ENCODE assay signal across 27 cellular contexts in the genomic region with DNA sequence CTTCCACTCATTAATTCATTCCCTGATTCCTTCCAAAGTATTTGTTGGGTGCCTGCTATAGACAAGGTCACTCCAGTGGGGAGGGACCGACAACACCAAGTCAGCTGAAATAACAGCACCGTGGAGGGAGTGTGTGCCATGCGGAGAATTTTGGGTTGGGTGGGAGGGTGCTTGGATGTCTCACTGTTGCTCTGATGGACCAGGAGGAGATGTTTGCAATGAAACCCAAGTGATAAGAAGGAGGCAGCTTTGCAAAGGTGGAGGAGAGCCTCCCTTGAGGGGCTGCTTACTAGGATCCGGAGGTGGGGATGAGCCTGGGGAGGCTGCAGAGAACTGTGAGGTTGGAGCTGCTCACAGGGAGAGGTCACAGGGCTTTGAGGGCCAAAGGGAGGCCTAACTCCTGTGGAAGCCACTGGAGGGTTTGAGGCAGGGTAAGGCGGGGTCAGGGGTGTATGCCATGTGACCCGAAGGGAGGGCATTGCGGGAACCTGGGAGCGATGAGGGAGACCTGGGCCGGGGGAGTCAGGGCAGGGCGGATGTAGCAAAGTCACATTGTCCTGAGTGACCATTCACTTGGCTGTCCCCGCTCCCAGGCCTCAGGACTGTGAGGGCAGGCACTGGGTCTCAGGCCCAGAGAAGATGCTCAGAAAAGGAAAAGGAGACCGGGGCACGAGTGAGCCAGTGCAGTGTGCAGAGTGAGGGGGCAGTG.
"Had no signal": no experiment of that assay in that cellular context is flagged by ENCODE, and none has a peak within 500 bp of the region (broad histone marks: within the 10 kb centered on the region; RNA-seq: fewer than 3 reads in every experiment).

No MANE protein-coding gene starts in this region.

- ATAC-seq: activated CD4-positive, CD25-positive, alpha-beta regulatory T cell treated with anti-CD3 and anti-CD28 coated beads, Interleukin-2, amount 50 U/mL, for 24 hours; activated CD8-positive, alpha-beta T cell treated with anti-CD3 and anti-CD28 coated beads for 36 hours; activated T-helper 17 cell treated with anti-CD3 and anti-CD28 coated beads, Interleukin-2, amount 50 U/mL, for 72 hours; SK-N-SH treated with all-trans-retinoic acid at 6 μM for 48 hours had no signal

- H3K4me3 ChIP-seq: adrenal gland, breast epithelium, MG63, Peyer's patch, SJSA1 had no signal

- DNase-seq: activated CD4-positive, alpha-beta T cell treated with anti-CD3 and anti-CD28 coated beads for 4 hours; activated CD8-positive, alpha-beta T cell treated with anti-CD3 and anti-CD28 coated beads for 36 hours; activated naive CD4-positive, alpha-beta T cell treated with anti-CD3 and anti-CD28 coated beads, Interleukin-2, amount 50 U/mL, for 16 hours; activated naive CD8-positive, alpha-beta T cell treated with anti-CD3 and anti-CD28 coated beads, Interleukin-2, amount 10 ng/mL, durations not matched to agents 7 days and 5 days; activated T-cell treated with anti-CD3 and anti-CD28 coated beads for 4 hours; activated T-cell treated with anti-CD3 and anti-CD28 coated beads, Interleukin-2, amount 50 U/mL, for 48 hours; central memory CD4-positive, alpha-beta T cell; MG63; MV-4-11; NCI-H1092 treated with DMSO at 0.1 percent for 48 hours; NCI-H1417 treated with DMSO at 0.1 percent for 48 hours; NCI-H1694; NCI-H2029; NCI-H2107; NCI-H226; NCI-H526; NK-92 treated with Interleukin-12 subunit alpha and Interleukin-12 subunit beta, amount 100 ng/mL, for 24 hours; Peyer's patch; SW 1271 had no signal

- H3K27me3 ChIP-seq: MG63, Peyer's patch had no signal

- H3K36me3 ChIP-seq: adrenal gland, breast epithelium, MG63, Peyer's patch, SJSA1 had no signal

- H3K9ac ChIP-seq: KMS-11 had no signal

- H3K27ac ChIP-seq: adrenal gland, breast epithelium, KMS-11, Peyer's patch, RWPE1, SJSA1 had no signal

- H3K4me2 ChIP-seq: KMS-11 had no signal

- H3K9me3 ChIP-seq: adrenal gland, breast epithelium, MG63, Peyer's patch, SJSA1 had no signal

- H3K4me1 ChIP-seq: adrenal gland, breast epithelium, Peyer's patch, SJSA1 had no signal
